8 cellular contexts compared by ENCODE assay signal in the genomic region with DNA sequence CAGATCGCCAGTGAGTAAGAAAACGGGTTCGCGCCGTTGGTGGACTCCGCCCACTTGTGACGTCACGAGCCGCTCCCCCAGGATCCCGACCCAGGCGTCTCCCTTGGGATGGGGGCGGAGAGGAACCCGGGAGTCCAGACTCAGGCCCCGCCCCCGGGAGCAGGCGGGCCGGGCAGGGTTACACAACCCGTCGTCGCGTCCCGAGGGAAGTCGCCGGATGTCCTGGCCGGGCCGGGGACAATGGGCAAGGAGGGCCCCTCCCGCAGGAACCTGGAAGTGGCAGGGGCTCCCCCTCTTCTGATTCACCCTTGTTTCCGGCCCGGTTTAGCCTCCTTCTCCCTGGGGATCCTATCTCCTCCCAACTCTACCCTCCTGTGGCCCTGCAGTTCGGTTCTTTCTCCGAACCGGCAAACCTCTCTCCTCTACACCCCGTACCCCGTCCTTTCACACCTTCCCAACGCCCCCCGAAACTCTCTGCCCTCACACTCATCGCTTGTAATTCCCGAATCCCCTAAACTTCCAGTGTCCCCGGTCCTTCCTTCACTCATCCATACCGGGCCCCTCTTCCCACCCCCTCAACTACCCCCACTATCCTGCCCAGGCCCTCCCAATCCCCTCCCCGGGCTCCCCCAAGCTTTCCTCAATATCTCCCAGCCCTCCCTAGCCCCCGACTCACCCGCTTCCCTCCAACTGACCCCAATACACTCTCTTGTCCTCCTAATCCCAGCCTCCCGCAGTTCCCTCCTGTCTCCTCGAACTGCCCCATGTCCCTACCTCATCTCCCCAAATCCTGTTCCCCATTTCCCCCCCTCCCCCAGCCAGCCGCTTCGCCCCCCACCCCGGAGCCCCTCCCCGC. TPM values are rescaled to one million over a fixed set of nuclear protein-coding genes. Genes with fewer than 3 reads are reported as not detected.
DNase-seq lines count a peak whose midpoint lies in the region; ATAC-seq and TF ChIP-seq lines count a peak whose summit lies in the region.

No MANE protein-coding gene starts in this region.

- ATAC-seq in WTC11 (peak; percentile 72), HG02970 (IDR thresholded peaks at IDR 0.05; ENCODE audit: low FRiP score, unreplicated experiment) (no peak)

- peak overlapping the region; percentile 97 for H3K27ac Mint-ChIP-seq in WTC11

- no peak for TF ChIP-seq CTCF in WTC11 (IDR thresholded peaks at IDR 0.05)

- H3K4me1 Mint-ChIP-seq in WTC11, result peaks cover 31% of the 10 kb centered on the region

- POLR2A ChIA-PET in WTC11 (lab: Charles Lee), result interaction anchor here (1.1 kb wide), 1 partner anchor 26 kb away, joined by 3 read pairs; no protein-coding TSS in a partner anchor

- CTCF ChIA-PET in WTC11 (lab: Charles Lee), result interaction anchor here (0.6 to 2.3 kb wide), 5 partner anchors 23 to 187 kb away, joined by 3 to 9 read pairs (median 7); a partner anchor contains a TSS

- H3K36me3 Mint-ChIP-seq in WTC11, result no peaks in the 10 kb centered on the region

- peak overlapping the region; percentile 92 for H3K4me3 Mint-ChIP-seq in WTC11

- DNase-seq in SHP77 (lab: John Stamatoyannopoulos, UW), result peak; percentile 59 to 75
- no peak for DNase-seq in SHP77 treated with DMSO at 0.1 percent for 48 hours (lab: John Stamatoyannopoulos, UW)
- DNase-seq in NCI-H1105 (lab: John Stamatoyannopoulos, UW), result peak; percentile 73
- DNase-seq in WTC11 (ENCODE audit: low spot score), result peak; percentile 96
- peak; percentile 93 for DNase-seq in dermis blood vessel endothelial cell
- DNase-seq in kidney tubule cell (ENCODE audit: low spot score), result peak; percentile 98
- peak; percentile 76 for DNase-seq in stimulated activated CD4-positive, alpha-beta T cell treated with anti-CD3 and anti-CD28 coated beads, Interleukin-15, amount 100 ng/mL, for 24 hours

- peaks cover 52% of the 10 kb centered on the region for H3K27me3 Mint-ChIP-seq in WTC11 (ENCODE audit: low read depth)

- no peaks in the 10 kb centered on the region for H3K9me3 Mint-ChIP-seq in WTC11

TF ChIP-seq in WTC11, 78 proteins besides CTCF, POLR2A, EP300 and RAD21 (continues in another document):
- TF ChIP-seq ZNF121 (CRISPR knock-in tag; IDR thresholded peaks at IDR 0.05) (no peak), JAZF1 (CRISPR knock-in tag; IDR thresholded peaks at IDR 0.05) (no peak), ATF1 (CRISPR knock-in tag; IDR thresholded peaks at IDR 0.05) (no peak), CREM (CRISPR knock-in tag; IDR thresholded peaks at IDR 0.05) (peak; percentile 78; the same call in 1 of the 2 replicates), ETV6 (CRISPR knock-in tag; IDR thresholded peaks at IDR 0.05) (peak; percentile 50; the same call in 1 of the 2 replicates), KAT7 (CRISPR knock-in tag; IDR thresholded peaks at IDR 0.05; ENCODE audit: borderline replicate concordance) (no peak), ZNF232 (CRISPR knock-in tag; IDR thresholded peaks at IDR 0.05) (no peak), GABPB1 (CRISPR knock-in tag; IDR thresholded peaks at IDR 0.05) (0 out of 2 replicates have a peak, but pooled peaks have one; percentile 33), SMAD4 (CRISPR knock-in tag; IDR thresholded peaks at IDR 0.05) (no peak), NFE2L1 (CRISPR knock-in tag; IDR thresholded peaks at IDR 0.05) (no peak)
- TF ChIP-seq, protein P1, sequence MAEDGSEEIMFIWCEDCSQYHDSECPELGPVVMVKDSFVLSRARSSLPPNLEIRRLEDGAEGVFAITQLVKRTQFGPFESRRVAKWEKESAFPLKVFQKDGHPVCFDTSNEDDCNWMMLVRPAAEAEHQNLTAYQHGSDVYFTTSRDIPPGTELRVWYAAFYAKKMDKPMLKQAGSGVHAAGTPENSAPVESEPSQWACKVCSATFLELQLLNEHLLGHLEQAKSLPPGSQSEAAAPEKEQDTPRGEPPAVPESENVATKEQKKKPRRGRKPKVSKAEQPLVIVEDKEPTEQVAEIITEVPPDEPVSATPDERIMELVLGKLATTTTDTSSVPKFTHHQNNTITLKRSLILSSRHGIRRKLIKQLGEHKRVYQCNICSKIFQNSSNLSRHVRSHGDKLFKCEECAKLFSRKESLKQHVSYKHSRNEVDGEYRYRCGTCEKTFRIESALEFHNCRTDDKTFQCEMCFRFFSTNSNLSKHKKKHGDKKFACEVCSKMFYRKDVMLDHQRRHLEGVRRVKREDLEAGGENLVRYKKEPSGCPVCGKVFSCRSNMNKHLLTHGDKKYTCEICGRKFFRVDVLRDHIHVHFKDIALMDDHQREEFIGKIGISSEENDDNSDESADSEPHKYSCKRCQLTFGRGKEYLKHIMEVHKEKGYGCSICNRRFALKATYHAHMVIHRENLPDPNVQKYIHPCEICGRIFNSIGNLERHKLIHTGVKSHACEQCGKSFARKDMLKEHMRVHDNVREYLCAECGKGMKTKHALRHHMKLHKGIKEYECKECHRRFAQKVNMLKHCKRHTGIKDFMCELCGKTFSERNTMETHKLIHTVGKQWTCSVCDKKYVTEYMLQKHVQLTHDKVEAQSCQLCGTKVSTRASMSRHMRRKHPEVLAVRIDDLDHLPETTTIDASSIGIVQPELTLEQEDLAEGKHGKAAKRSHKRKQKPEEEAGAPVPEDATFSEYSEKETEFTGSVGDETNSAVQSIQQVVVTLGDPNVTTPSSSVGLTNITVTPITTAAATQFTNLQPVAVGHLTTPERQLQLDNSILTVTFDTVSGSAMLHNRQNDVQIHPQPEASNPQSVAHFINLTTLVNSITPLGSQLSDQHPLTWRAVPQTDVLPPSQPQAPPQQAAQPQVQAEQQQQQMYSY (CRISPR knock-in tag; IDR thresholded peaks at IDR 0.05), result no peak
- TF ChIP-seq, protein P2, sequence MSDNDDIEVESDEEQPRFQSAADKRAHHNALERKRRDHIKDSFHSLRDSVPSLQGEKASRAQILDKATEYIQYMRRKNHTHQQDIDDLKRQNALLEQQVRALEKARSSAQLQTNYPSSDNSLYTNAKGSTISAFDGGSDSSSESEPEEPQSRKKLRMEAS (CRISPR knock-in tag; IDR thresholded peaks at IDR 0.05), result 0 out of 2 replicates have a peak, but pooled peaks have one; percentile 41
- TF ChIP-seq, protein P3, sequence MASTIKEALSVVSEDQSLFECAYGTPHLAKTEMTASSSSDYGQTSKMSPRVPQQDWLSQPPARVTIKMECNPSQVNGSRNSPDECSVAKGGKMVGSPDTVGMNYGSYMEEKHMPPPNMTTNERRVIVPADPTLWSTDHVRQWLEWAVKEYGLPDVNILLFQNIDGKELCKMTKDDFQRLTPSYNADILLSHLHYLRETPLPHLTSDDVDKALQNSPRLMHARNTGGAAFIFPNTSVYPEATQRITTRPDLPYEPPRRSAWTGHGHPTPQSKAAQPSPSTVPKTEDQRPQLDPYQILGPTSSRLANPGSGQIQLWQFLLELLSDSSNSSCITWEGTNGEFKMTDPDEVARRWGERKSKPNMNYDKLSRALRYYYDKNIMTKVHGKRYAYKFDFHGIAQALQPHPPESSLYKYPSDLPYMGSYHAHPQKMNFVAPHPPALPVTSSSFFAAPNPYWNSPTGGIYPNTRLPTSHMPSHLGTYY (CRISPR knock-in tag; IDR thresholded peaks at IDR 0.05), result no peak
- TF ChIP-seq, protein P4, sequence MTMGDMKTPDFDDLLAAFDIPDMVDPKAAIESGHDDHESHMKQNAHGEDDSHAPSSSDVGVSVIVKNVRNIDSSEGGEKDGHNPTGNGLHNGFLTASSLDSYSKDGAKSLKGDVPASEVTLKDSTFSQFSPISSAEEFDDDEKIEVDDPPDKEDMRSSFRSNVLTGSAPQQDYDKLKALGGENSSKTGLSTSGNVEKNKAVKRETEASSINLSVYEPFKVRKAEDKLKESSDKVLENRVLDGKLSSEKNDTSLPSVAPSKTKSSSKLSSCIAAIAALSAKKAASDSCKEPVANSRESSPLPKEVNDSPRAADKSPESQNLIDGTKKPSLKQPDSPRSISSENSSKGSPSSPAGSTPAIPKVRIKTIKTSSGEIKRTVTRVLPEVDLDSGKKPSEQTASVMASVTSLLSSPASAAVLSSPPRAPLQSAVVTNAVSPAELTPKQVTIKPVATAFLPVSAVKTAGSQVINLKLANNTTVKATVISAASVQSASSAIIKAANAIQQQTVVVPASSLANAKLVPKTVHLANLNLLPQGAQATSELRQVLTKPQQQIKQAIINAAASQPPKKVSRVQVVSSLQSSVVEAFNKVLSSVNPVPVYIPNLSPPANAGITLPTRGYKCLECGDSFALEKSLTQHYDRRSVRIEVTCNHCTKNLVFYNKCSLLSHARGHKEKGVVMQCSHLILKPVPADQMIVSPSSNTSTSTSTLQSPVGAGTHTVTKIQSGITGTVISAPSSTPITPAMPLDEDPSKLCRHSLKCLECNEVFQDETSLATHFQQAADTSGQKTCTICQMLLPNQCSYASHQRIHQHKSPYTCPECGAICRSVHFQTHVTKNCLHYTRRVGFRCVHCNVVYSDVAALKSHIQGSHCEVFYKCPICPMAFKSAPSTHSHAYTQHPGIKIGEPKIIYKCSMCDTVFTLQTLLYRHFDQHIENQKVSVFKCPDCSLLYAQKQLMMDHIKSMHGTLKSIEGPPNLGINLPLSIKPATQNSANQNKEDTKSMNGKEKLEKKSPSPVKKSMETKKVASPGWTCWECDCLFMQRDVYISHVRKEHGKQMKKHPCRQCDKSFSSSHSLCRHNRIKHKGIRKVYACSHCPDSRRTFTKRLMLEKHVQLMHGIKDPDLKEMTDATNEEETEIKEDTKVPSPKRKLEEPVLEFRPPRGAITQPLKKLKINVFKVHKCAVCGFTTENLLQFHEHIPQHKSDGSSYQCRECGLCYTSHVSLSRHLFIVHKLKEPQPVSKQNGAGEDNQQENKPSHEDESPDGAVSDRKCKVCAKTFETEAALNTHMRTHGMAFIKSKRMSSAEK (CRISPR knock-in tag; IDR thresholded peaks at IDR 0.05; ENCODE audit: borderline replicate concordance), result no peak

RNA-seq across cellular contexts. Expression of a gene that starts 20.0 kb away (rescaled TPM):
- total RNA-seq in WTC11 (2021), result 43.7 to 60.6 TPM (median 60.1 TPM) in 3 replicates
- total RNA-seq in dermis blood vessel endothelial cell, result 56.5 and 63.1 TPM in 2 replicates

RNA-seq across cellular contexts. Expression of a gene that starts 24.1 kb away (rescaled TPM):
- 2.3 to 7.2 TPM (median 5.4 TPM) in 3 replicates for total RNA-seq in WTC11 (2021)
- total RNA-seq in dermis blood vessel endothelial cell, result 0.65 and 23.8 TPM in 2 replicates

RNA-seq across cellular contexts. Expression of a gene that starts 37.2 kb away (rescaled TPM):
- total RNA-seq in WTC11 (2021) (33.5 to 38.1 TPM (median 34.8 TPM) in 3 replicates), dermis blood vessel endothelial cell (9.5 and 15.2 TPM in 2 replicates)

RNA-seq across cellular contexts. Expression of a gene that starts 38.8 kb away (rescaled TPM):
- total RNA-seq in WTC11 (2021) (27.5 to 38.1 TPM (median 35.2 TPM) in 3 replicates), dermis blood vessel endothelial cell (10.9 and 21.0 TPM in 2 replicates)

RNA-seq across cellular contexts. Expression of a gene that starts 53.2 kb away (rescaled TPM):
- total RNA-seq in WTC11 (2021), result 25.1 to 27.8 TPM (median 27.4 TPM) in 3 replicates
- 9.0 and 10.2 TPM in 2 replicates for total RNA-seq in dermis blood vessel endothelial cell
